In the genomic region with DNA sequence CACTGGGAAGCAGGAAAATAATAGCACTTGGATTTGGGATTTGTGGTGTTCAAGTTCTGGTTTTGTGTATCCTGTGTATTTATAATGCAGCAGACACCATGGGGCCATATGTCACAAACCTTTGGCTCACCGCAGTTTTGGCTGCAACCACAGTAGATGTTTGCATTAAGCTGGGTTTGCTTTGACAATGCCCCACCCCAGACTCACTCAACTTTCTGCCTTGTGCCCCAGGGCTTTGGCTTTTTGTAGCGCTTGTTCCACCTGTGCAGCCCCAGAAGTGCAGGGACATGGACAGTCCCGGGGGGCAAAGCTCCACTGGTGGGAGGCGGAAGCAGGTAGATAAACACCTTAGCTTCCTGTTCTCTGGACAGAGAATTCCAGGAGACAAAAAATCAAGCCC, we compare ENCODE assay signal across 28 cellular contexts.
A peak's percentile ranks its signal among the peaks of the same experiment; 100 is the strongest.
DNase-seq lines count a peak whose midpoint lies in the region; ATAC-seq, FAIRE-seq and TF ChIP-seq lines count a peak whose summit lies in the region.
"Had no signal": no experiment of that assay in that cellular context is flagged by ENCODE, and none has a peak within 500 bp of the region (broad histone marks: within the 10 kb centered on the region; RNA-seq: fewer than 3 reads in every experiment).

No MANE protein-coding gene starts in this region.

- CTCF ChIA-PET in PC-3 (lab: Charles Lee) = no interaction called here
- CTCF ChIA-PET in H1 (lab: Charles Lee; ENCODE audit: partially characterized antibody) = interaction anchor here (0.6 to 1.5 kb wide), 5 partner anchors 8 to 398 kb away, joined by 4 to 6 read pairs (median 5); no protein-coding TSS in a partner anchor

- no peak overlapping the region for H2BK20ac ChIP-seq in H1 (ENCODE audit: low read length)

- H3K27me3 Mint-ChIP-seq in CD14-positive monocyte (ENCODE audit: low read depth in 3 of 3) = peaks cover 2 to 4% (median 2%) of the 10 kb centered on the region in 3 donors
- H3K27me3 Mint-ChIP-seq: B cell had no signal

- no peak overlapping the region for H3K27ac Mint-ChIP-seq in CD14-positive monocyte
- H3K27ac Mint-ChIP-seq: B cell; CD4-positive, CD25-positive, alpha-beta regulatory T cell; CD8-positive, alpha-beta memory T cell had no signal

- H3K23ac ChIP-seq in H1 (ENCODE audit: insufficient read length) = no peak overlapping the region

- H2BK15ac ChIP-seq in H1 (ENCODE audit: low read length) = no peak overlapping the region

- H3F3A ChIP-seq in PC-3 (ENCODE audit: low read length, unreplicated experiment) = no peaks in the 10 kb centered on the region

- ATAC-seq in PC-3 = peak; percentile 54
- ATAC-seq: GM12878 had no signal

- H3K4me3 Mint-ChIP-seq in CD14-positive monocyte = no peak overlapping the region
- H3K4me3 Mint-ChIP-seq: B cell; CD4-positive, alpha-beta memory T cell; CD4-positive, CD25-positive, alpha-beta regulatory T cell; CD8-positive, alpha-beta memory T cell had no signal

- H3K27me3 ChIP-seq in PC-3 (ENCODE audit: low read length) (peaks cover 15% of the 10 kb centered on the region; the same call in 1 of the 2 replicates), H1 (replicated peaks in 1 of 4; ENCODE audit: control insufficient read depth in 3 of 4, extremely low read depth in 1 of 4, insufficient read depth in 3 of 4, low read length in 3 of 4) (no peaks in the 10 kb centered on the region)
- H3K27me3 ChIP-seq: BLaER1 had no signal

- H3K4ac ChIP-seq in H1 (replicated peaks; ENCODE audit: insufficient read length, low read depth, low read length) = no peak overlapping the region

- no peak for FAIRE-seq in H1 (lab: Jason Lieb, UNC)
- FAIRE-seq: A204.1, GM12878, GM12892, GM18507 had no signal

- H3K36me3 ChIP-seq in PC-3 (ENCODE audit: low read depth, low read length) (no peaks in the 10 kb centered on the region), H1 (ENCODE audit: control insufficient read depth in 2 of 4, insufficient read depth in 4 of 4, low read length in 3 of 4) (no peaks in the 10 kb centered on the region)
- H3K36me3 ChIP-seq: BLaER1 had no signal

- no TSS peak for BruUV-seq in PC-3 (replicated peaks; lab: Mats Ljungman, UMichigan)

- peak overlapping the region; percentile 14; the same call in 1 of the 2 replicates for H4K8ac ChIP-seq in H1 (ENCODE audit: extremely low read depth, insufficient read depth, low read length)

- no peaks in the 10 kb centered on the region for H4K20me1 ChIP-seq in PC-3 (ENCODE audit: low read length)
- H4K20me1 ChIP-seq in H1 (replicated peaks in 1 of 2; ENCODE audit: control insufficient read depth in 1 of 2, insufficient read depth in 2 of 2, low read length in 2 of 2) = no peaks in the 10 kb centered on the region
- H4K20me1 ChIP-seq: BLaER1 had no signal

- H3K9me2 ChIP-seq in PC-3 (replicated peaks; ENCODE audit: low read length) = no peaks in the 10 kb centered on the region

- intact Hi-C loops in PC-3 (cut with micrococcal nuclease) (no loop called here), CD14-positive monocyte (cut with micrococcal nuclease) (no loop called here)

- H3K56ac ChIP-seq in H1 (replicated peaks; ENCODE audit: insufficient read length, low read depth, low read length) = no peak overlapping the region

- H3K79me1 ChIP-seq in H1 (ENCODE audit: low read depth, low read length) = no peaks in the 10 kb centered on the region

- no peak overlapping the region for H2AFZ ChIP-seq in PC-3 (ENCODE audit: low read length)
- H2AFZ ChIP-seq in H1 (ENCODE audit: low read length) = no peak overlapping the region

- H3K9ac ChIP-seq in PC-3 (ENCODE audit: low read length) = no peak overlapping the region
- no peak overlapping the region for H3K9ac ChIP-seq in H1 (replicated peaks in 1 of 4; ENCODE audit: extremely low read depth in 1 of 4, low read depth in 3 of 4, low read length in 3 of 4)
- H3K9ac ChIP-seq: BLaER1 had no signal

- H3K27ac ChIP-seq in 22Rv1 = peak overlapping the region; percentile 87
- peak overlapping the region; percentile 81 for H3K27ac ChIP-seq in C4-2B
- H3K27ac ChIP-seq in PC-3 (ENCODE audit: low read length) = no peak overlapping the region
- H3K27ac ChIP-seq in H1 (ENCODE audit: low read depth, low read length) = no peak overlapping the region
- H3K27ac ChIP-seq: BLaER1 had no signal

- no peak overlapping the region for H4K5ac ChIP-seq in H1 (ENCODE audit: insufficient read length, low read depth, low read length)

- no peak overlapping the region for H2BK5ac ChIP-seq in H1 (ENCODE audit: low read depth, low read length)

- WGBS in H1 (ENCODE audit: extremely low coverage in 1 of 2, insufficient coverage in 1 of 2, insufficient read length in 1 of 2, insufficient replicate concordance in 2 of 2, low coverage in 1 of 2, low lambda C conversion rate in 2 of 2, missing lambda C conversion rate in 1 of 2), 2 experiments = 83% methylated on average over 4 of the region's 4 CpGs; no CpG with 5 or more reads in 1 of the 2 experiments

- peak; percentile 28 for DNase-seq in PC-3
- DNase-seq in H1 (ENCODE audit: low read depth in 1 of 2, low spot score in 2 of 2) = no peak
- DNase-seq in effector CD4-positive, alpha-beta T cell = no peak
- no peak for DNase-seq in NCI-H526 (lab: John Stamatoyannopoulos, UW)
- no peak for DNase-seq in CD14-positive monocyte (ENCODE audit: low spot score)
- DNase-seq in KG1 (lab: John Stamatoyannopoulos, UW) = no peak
- DNase-seq: 8988T; AML-193; C1 segment of cervical spinal cord; CD4-positive, alpha-beta memory T cell; CD4-positive, CD25-positive, alpha-beta regulatory T cell; CD8-positive, alpha-beta memory T cell; COR-L47; DMS 273 treated with DMSO at 0.1 percent for 48 hours; DMS153; DMS53; DMS79; DND-41; EL; GDM1 had no signal

- H3K14ac ChIP-seq in H1 (ENCODE audit: insufficient read length) = no peak overlapping the region

- H3K23me2 ChIP-seq in H1 (ENCODE audit: low read depth, low read length) = no peaks in the 10 kb centered on the region

- H2AK5ac ChIP-seq in H1 (ENCODE audit: low read depth, low read length) = no peak overlapping the region

- POLR2A ChIA-PET in PC-3 (lab: Charles Lee; ENCODE audit: unreplicated experiment) (no interaction called here), H1 (lab: Charles Lee; ENCODE audit: partially characterized antibody) (no interaction called here)

- no peak overlapping the region for H3K4me2 ChIP-seq in PC-3 (ENCODE audit: low read length)
- no peak overlapping the region for H3K4me2 ChIP-seq in H1 (ENCODE audit: insufficient read depth in 1 of 2, low read depth in 2 of 2, low read length in 2 of 2)
- H3K4me2 ChIP-seq: BLaER1 had no signal

- no peaks in the 10 kb centered on the region for H3K79me2 ChIP-seq in PC-3 (ENCODE audit: low read length)
- no peaks in the 10 kb centered on the region for H3K79me2 ChIP-seq in H1 (ENCODE audit: control insufficient read depth in 1 of 2, insufficient read depth in 2 of 2, low read length in 2 of 2)

- TF ChIP-seq CTCF in 22Rv1 (IDR thresholded peaks at IDR 0.05) = no peak
- no peak for TF ChIP-seq CTCF in C4-2B (conservative IDR thresholded peaks at IDR 0.05)
- TF ChIP-seq CTCF in PC-3 (conservative IDR thresholded peaks at IDR 0.05; ENCODE audit: low read depth, low read length) = no peak
- no peak for TF ChIP-seq CTCF in H1 (IDR thresholded peaks at IDR 0.05; ENCODE audit: control extremely low read depth in 1 of 3, insufficient read depth in 1 of 3, low read depth in 1 of 3, low read length in 3 of 3)
- no peak for TF ChIP-seq CTCF in CD14-positive monocyte (IDR thresholded peaks at IDR 0.05)

- no peak for TF ChIP-seq RAD21 in H1 (IDR thresholded peaks at IDR 0.05 in 1 of 2, conservative IDR thresholded peaks at IDR 0.05 in 1 of 2; ENCODE audit: low read depth in 2 of 2, low read length in 2 of 2)

- H3K9me3 Mint-ChIP-seq in CD14-positive monocyte = peaks cover 0 to 7% (median 0%) of the 10 kb centered on the region in 7 donors

- H3K4me3 ChIP-seq in PC-3 (ENCODE audit: low read length) (no peak overlapping the region), H1 (ENCODE audit: extremely low read depth in 1 of 4, insufficient read depth in 2 of 4, low read depth in 3 of 4, low read length in 4 of 4) (no peak overlapping the region)
- H3K4me3 ChIP-seq: BLaER1, GM12878 had no signal

- no peaks in the 10 kb centered on the region for H3K4me1 Mint-ChIP-seq in CD14-positive monocyte
- H3K4me1 Mint-ChIP-seq: B cell; CD4-positive, alpha-beta memory T cell; CD4-positive, CD25-positive, alpha-beta regulatory T cell; CD8-positive, alpha-beta memory T cell had no signal

- H2BK120ac ChIP-seq in H1 (replicated peaks; ENCODE audit: low read depth, low read length) = no peak overlapping the region

- TF ChIP-seq EP300 in H1 (IDR thresholded peaks at IDR 0.05; ENCODE audit: borderline replicate concordance in 1 of 2, low read depth in 2 of 2, low read length in 2 of 2) = no peak

- no peak for TF ChIP-seq POLR2A in H1 (IDR thresholded peaks at IDR 0.05; ENCODE audit: control extremely low read depth in 1 of 2, low read depth in 2 of 2, low read length in 2 of 2)

- no peak overlapping the region for H4K91ac ChIP-seq in H1 (replicated peaks; ENCODE audit: insufficient read length, low read length)

- H3K9me3 ChIP-seq in PC-3 (ENCODE audit: low read length) (no peaks in the 10 kb centered on the region), H1 (ENCODE audit: insufficient read depth in 2 of 2, low read depth in 1 of 2, low read length in 1 of 2) (no peaks in the 10 kb centered on the region; a peak in 2 of 4 replicates)
- H3K9me3 ChIP-seq: BLaER1 had no signal

- H3K4me1 ChIP-seq in PC-3 (ENCODE audit: insufficient read depth, low read length) (peaks cover 5% of the 10 kb centered on the region; the same call in 1 of the 2 replicates), H1 (replicated peaks in 1 of 4; ENCODE audit: control insufficient read depth in 3 of 4, insufficient read depth in 4 of 4, low read length in 3 of 4) (no peaks in the 10 kb centered on the region)
- H3K4me1 ChIP-seq: BLaER1 had no signal

- H3K18ac ChIP-seq in H1 (ENCODE audit: extremely low read depth, low read length) = no peak overlapping the region

- no peaks in the 10 kb centered on the region for H3K36me3 Mint-ChIP-seq in CD14-positive monocyte
- H3K36me3 Mint-ChIP-seq: CD4-positive, alpha-beta memory T cell; CD4-positive, CD25-positive, alpha-beta regulatory T cell; CD8-positive, alpha-beta memory T cell had no signal

- no peak overlapping the region for H2BK12ac ChIP-seq in H1 (ENCODE audit: low read depth, low read length)

TF ChIP-seq in H1, 55 proteins besides CTCF, POLR2A, EP300 and RAD21:
- no peak for TF ChIP-seq EGR1 (IDR thresholded peaks at IDR 0.05; ENCODE audit: borderline replicate concordance, low read depth, low read length)
- no peak for TF ChIP-seq POU5F1 (IDR thresholded peaks at IDR 0.05; ENCODE audit: low read depth, low read length)
- TF ChIP-seq SRF (IDR thresholded peaks at IDR 0.05; ENCODE audit: low read depth, low read length) = no peak
- no peak for TF ChIP-seq PHF8 (conservative IDR thresholded peaks at IDR 0.05; ENCODE audit: low read depth, low read length)
- no peak for TF ChIP-seq CBX5 (IDR thresholded peaks at IDR 0.05; ENCODE audit: low read depth, low read length)

Comparison
In these comparisons a context has a peak if more than half of its experiments do, and no peak if none do; other contexts are left out.
1. H3K27ac ChIP-seq: peak in 22Rv1 (single experiment) and C4-2B (single experiment); none in PC-3 (single experiment) and H1 (single experiment).